In genomic region chr9:114694719-114695269, GRCh38 we compare ENCODE assay signal across 12 cellular contexts. TPM values are rescaled to one million over a fixed set of nuclear protein-coding genes. Genes with fewer than 3 reads are reported as not detected.
DNase-seq lines count a peak whose midpoint lies in the region; ATAC-seq and TF ChIP-seq lines count a peak whose summit lies in the region.
"Had no signal": no experiment of that assay in that cellular context is flagged by ENCODE, and none has a peak within 500 bp of the region (broad histone marks: within the 10 kb centered on the region; RNA-seq: fewer than 3 reads in every experiment).

No MANE protein-coding gene starts in this region.

- CTCF ChIA-PET in activated naive CD4-positive, alpha-beta T cell treated with anti-CD3 and anti-CD28 coated beads, Interleukin-2, amount 10 ng/mL, durations not matched to agents 7 days and 5 days (lab: Charles Lee) = interaction anchor here (0.9 to 9.0 kb wide), 6 partner anchors 10 to 234 kb away, joined by 3 to 59 read pairs (median 4); partner anchors contain the start of gene TEX48

- intact Hi-C loops in lower lobe of right lung (cut with DNase I) = no loop called here

- no peaks in the 10 kb centered on the region for H3K27me3 ChIP-seq in lower lobe of right lung (ENCODE audit: low read depth)

- peak overlapping the region; percentile 92 for H3K27ac Mint-ChIP-seq in activated naive CD4-positive, alpha-beta T cell treated with anti-CD3 and anti-CD28 coated beads, Interleukin-2, amount 10 ng/mL, durations not matched to agents 7 days and 5 days
- no peak overlapping the region for H3K27ac Mint-ChIP-seq in chondrocyte (ENCODE audit: unreplicated experiment)

- H3K27ac ChIP-seq in lower lobe of right lung = no peak overlapping the region

- TF ChIP-seq CTCF in chondrocyte (IDR thresholded peaks at IDR 0.05) (no peak), lower lobe of right lung (IDR thresholded peaks at IDR 0.05) (no peak)

- peaks cover 36% of the 10 kb centered on the region for H3K36me3 Mint-ChIP-seq in activated naive CD4-positive, alpha-beta T cell treated with anti-CD3 and anti-CD28 coated beads, Interleukin-2, amount 10 ng/mL, durations not matched to agents 7 days and 5 days
- no peaks in the 10 kb centered on the region for H3K36me3 Mint-ChIP-seq in chondrocyte (ENCODE audit: low read depth)

- H3K27me3 Mint-ChIP-seq in activated naive CD4-positive, alpha-beta T cell treated with anti-CD3 and anti-CD28 coated beads, Interleukin-2, amount 10 ng/mL, durations not matched to agents 7 days and 5 days = no peaks in the 10 kb centered on the region
- H3K27me3 Mint-ChIP-seq in chondrocyte (ENCODE audit: low read depth) = no peaks in the 10 kb centered on the region

- DNase-seq in activated naive CD4-positive, alpha-beta T cell treated with anti-CD3 and anti-CD28 coated beads, Interleukin-2, amount 10 ng/mL, durations not matched to agents 7 days and 5 days = peak; percentile 46
- DNase-seq in chondrocyte (ENCODE audit: low spot score) (no peak), lower lobe of right lung (no peak), NK-92 (lab: John Stamatoyannopoulos, UW; ENCODE audit: unreplicated experiment) (no peak), SK-N-DZ (ENCODE audit: low spot score) (no peak)
- DNase-seq: DMS79; effector memory CD4-positive, alpha-beta T cell; NCI-H1417 had no signal

- H3K9me3 ChIP-seq in lower lobe of right lung = no peaks in the 10 kb centered on the region

- H3K4me1 Mint-ChIP-seq in activated naive CD4-positive, alpha-beta T cell treated with anti-CD3 and anti-CD28 coated beads, Interleukin-2, amount 10 ng/mL, durations not matched to agents 7 days and 5 days = peaks cover 96% of the 10 kb centered on the region
- peaks cover 23% of the 10 kb centered on the region for H3K4me1 Mint-ChIP-seq in chondrocyte (ENCODE audit: low read depth)

- ATAC-seq in GM18499 (IDR thresholded peaks at IDR 0.05; ENCODE audit: insufficient read depth, unreplicated experiment) (peak; percentile 26), GM19452 (IDR thresholded peaks at IDR 0.05; ENCODE audit: unreplicated experiment) (peak; percentile 38), HG03064 (IDR thresholded peaks at IDR 0.05; ENCODE audit: low read depth, unreplicated experiment) (peak; percentile 31), lower lobe of right lung (no peak)

- H3K4me1 ChIP-seq in lower lobe of right lung = no peaks in the 10 kb centered on the region

- H3K4me3 Mint-ChIP-seq in activated naive CD4-positive, alpha-beta T cell treated with anti-CD3 and anti-CD28 coated beads, Interleukin-2, amount 10 ng/mL, durations not matched to agents 7 days and 5 days = no peak overlapping the region
- no peak overlapping the region for H3K4me3 Mint-ChIP-seq in chondrocyte (ENCODE audit: unreplicated experiment)

- peaks cover 18% of the 10 kb centered on the region for H3K9me3 Mint-ChIP-seq in activated naive CD4-positive, alpha-beta T cell treated with anti-CD3 and anti-CD28 coated beads, Interleukin-2, amount 10 ng/mL, durations not matched to agents 7 days and 5 days
- peaks cover 2% of the 10 kb centered on the region for H3K9me3 Mint-ChIP-seq in chondrocyte (ENCODE audit: low read depth)

- H3K36me3 ChIP-seq in lower lobe of right lung = no peaks in the 10 kb centered on the region

- no peak overlapping the region for H3K4me3 ChIP-seq in lower lobe of right lung

RNA-seq across cellular contexts. Expression of gene TEX48, which starts 12.8 kb away (rescaled TPM):
- total RNA-seq in chondrocyte = not detected in 3 replicates
- total RNA-seq in lower lobe of right lung = not detected
- not detected in 2 replicates for polyA plus RNA-seq in SK-N-DZ (2014; cell fraction: cytosol; rRNA removed)
- not detected in 2 replicates for polyA plus RNA-seq in SK-N-DZ (2014; cell fraction: nucleus; rRNA removed)
- total RNA-seq: omental fat pad had no signal

RNA-seq across cellular contexts. Expression of gene TEX53, which starts 37.2 kb away (rescaled TPM):
- total RNA-seq in chondrocyte (not detected in 3 replicates), lower lobe of right lung (not detected)
- polyA plus RNA-seq in SK-N-DZ (2014; cell fraction: cytosol; rRNA removed) = not detected in 2 replicates
- not detected in 2 replicates for polyA plus RNA-seq in SK-N-DZ (2014; cell fraction: nucleus; rRNA removed)
- total RNA-seq: omental fat pad had no signal

Comparison
In these comparisons a context has a peak if more than half of its experiments do, and no peak if none do; other contexts are left out.
1. ATAC-seq: peak in GM18499 (single experiment), GM19452 (single experiment) and HG03064 (single experiment); none in lower lobe of right lung (0 of 2).